8 cellular contexts compared by ENCODE assay signal in the genomic region with DNA sequence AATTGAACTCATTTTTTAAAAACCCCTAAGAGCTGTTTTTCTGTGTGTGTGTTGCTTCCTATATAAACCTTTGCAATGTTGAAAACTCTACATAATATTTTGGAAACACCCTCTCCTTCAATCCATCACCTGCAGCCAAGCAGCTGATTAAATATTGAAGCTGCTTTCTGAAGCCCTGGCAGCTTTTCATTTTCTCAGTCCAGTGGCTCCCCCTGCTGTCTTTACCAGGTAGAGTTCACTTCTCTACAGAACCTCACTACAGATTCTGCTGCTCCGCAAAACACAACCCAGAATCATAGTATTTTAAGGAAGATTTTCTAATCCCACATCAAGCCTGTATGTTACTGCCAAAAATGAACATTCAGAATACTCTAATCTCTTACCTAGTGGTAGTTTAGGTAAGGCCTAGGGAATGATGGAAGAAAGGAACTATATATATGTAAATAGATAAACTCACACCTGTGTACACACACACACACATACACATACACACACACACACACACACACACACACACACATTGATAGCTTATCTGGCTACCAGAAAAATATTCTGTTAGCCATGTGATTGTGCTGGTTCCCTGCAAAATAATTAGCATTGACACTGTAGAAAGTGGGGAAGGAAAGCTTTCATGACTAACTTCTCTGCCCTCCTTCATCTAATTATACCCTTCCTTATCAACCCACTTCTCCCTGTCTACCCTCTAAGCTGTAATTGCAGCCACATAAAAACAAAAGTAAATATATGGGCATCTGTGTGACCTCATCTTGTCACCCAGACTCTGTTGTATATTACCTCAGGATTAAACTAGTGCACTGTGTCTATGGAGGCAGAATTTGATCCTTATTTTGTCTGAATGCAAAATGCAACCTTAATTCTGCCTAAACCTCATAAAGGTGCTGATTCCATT.
DNase-seq lines count a peak whose midpoint lies in the region; ATAC-seq, FAIRE-seq and TF ChIP-seq lines count a peak whose summit lies in the region.

No MANE protein-coding gene starts in this region.

- no peak overlapping the region for H3K4me3 ChIP-seq in HAP-1
- no peak overlapping the region for H3K4me3 ChIP-seq in heart right ventricle
- no peak overlapping the region for H3K4me3 ChIP-seq in small intestine (ENCODE audit: low read depth in 1 of 2, low read length in 2 of 2)

- WGBS in heart right ventricle, 2 donors: 32 to 37% methylated on average over 1 of the region's 1 CpG
- WGBS in small intestine, 3 donors: 33 to 64% (median 50%) methylated on average over 1 of the region's 1 CpG

- in situ Hi-C loops in HAP-1 (cut with MboI; ENCODE audit: low sequenced_read_pairs): loop anchor here (25.0 kb wide), 1 partner anchor 572 kb away; the partner anchor contains the start of gene PTTG1IP2

- peak; percentile 38 to 79 (median 69) for TF ChIP-seq CTCF in heart right ventricle (IDR thresholded peaks at IDR 0.05)
- peak in 1 of 3 donors; percentile 23 for TF ChIP-seq CTCF in omental fat pad (IDR thresholded peaks at IDR 0.05)

- ATAC-seq in heart right ventricle: peak; percentile 34 to 82 (median 70)
- no peak for ATAC-seq in omental fat pad (ENCODE audit: low FRiP score)
- no peak for ATAC-seq in GM21717 (IDR thresholded peaks at IDR 0.05; ENCODE audit: unreplicated experiment)

- intact Hi-C loops in heart right ventricle (cut with DNase I): loop anchor here in 9 of 10 donors (2.0 to 10.0 kb wide), 7 partner anchors 180 to 580 kb away; partner anchors contain the start of gene CDK14 (in 1 of the 9)

- H3K9me3 ChIP-seq in HAP-1 (no peaks in the 10 kb centered on the region), heart right ventricle (peaks cover 0 to 6% (median 0%) of the 10 kb centered on the region in 11 donors), small intestine (ENCODE audit: control insufficient read depth, low read depth) (no peaks in the 10 kb centered on the region)

- DNase-seq in DMS53 treated with DMSO at 0.1 percent for 48 hours (lab: John Stamatoyannopoulos, UW; ENCODE audit: unreplicated experiment) (peak; percentile 95), HAP-1 (ENCODE audit: low spot score in 2 of 2) (peak; percentile 39 to 74), NCI-H2081 treated with DMSO at 0.1 percent for 48 hours (lab: John Stamatoyannopoulos, UW) (peak; percentile 86), heart right ventricle (peak in 1 of 2 donors; percentile 65), small intestine (peak; percentile 40), omental fat pad (ENCODE audit: low spot score) (no peak)
- peak; percentile 4 to 20 for DNase-seq in activated CD4-positive, alpha-beta T cell treated with anti-CD3 and anti-CD28 coated beads, Interleukin-2, amount 50 U/mL, for 48 hours

- H3K4me1 ChIP-seq in HAP-1 (no peaks in the 10 kb centered on the region), heart right ventricle (peaks cover 0 to 7% (median 0%) of the 10 kb centered on the region in 9 donors), small intestine (ENCODE audit: control insufficient read depth in 2 of 2, insufficient read depth in 1 of 2, low read depth in 1 of 2, low read length in 1 of 2) (no peaks in the 10 kb centered on the region)

- H3K27ac ChIP-seq in heart right ventricle (no peak overlapping the region), small intestine (ENCODE audit: low read depth in 1 of 2, low read length in 1 of 2) (no peak overlapping the region)

- H3K36me3 ChIP-seq in HAP-1 (replicated peaks) (no peaks in the 10 kb centered on the region), heart right ventricle (no peaks in the 10 kb centered on the region), small intestine (ENCODE audit: control insufficient read depth in 2 of 2, insufficient read depth in 2 of 2, low read length in 2 of 2) (no peaks in the 10 kb centered on the region)

- H3K27me3 ChIP-seq in HAP-1 (ENCODE audit: low read depth): no peaks in the 10 kb centered on the region
- no peaks in the 10 kb centered on the region for H3K27me3 ChIP-seq in heart right ventricle
- H3K27me3 ChIP-seq in small intestine (ENCODE audit: control insufficient read depth in 2 of 2, insufficient read depth in 2 of 2, low read length in 2 of 2): no peaks in the 10 kb centered on the region

- FAIRE-seq in small intestine (lab: Jason Lieb, UNC): no peak

Comparison
In these comparisons a context has a peak if more than half of its experiments do, and no peak if none do; other contexts are left out.
1. ATAC-seq: peak in heart right ventricle (8 of 8); none in omental fat pad (single experiment) and GM21717 (single experiment).